ENCODE assay signal across 1 cellular context in the genomic region with DNA sequence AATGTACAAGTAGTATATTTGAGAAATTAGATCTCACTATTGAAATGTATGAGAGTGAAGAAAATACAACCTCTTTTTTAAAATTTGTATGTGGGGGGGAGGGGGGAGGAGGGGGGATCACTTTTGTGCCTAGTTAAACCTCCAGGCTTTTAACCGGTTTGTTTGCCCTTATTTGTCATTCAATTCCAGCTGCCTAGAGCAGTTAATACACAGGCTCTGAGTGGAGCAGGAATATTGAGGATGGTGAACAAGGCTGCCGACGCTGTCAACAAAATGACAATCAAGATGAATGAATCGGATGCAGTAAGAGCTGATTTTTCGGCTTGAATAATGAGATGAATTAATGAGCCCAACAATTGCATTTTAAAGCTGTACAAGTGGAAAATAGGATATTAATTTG.
TF ChIP-seq lines count a peak whose summit lies in the region.

No MANE protein-coding gene starts in this region.

TF ChIP-seq in SK-N-SH, 30 proteins besides CTCF, POLR2A, EP300 and RAD21 (continued from another document):
- TF ChIP-seq, protein P1, sequence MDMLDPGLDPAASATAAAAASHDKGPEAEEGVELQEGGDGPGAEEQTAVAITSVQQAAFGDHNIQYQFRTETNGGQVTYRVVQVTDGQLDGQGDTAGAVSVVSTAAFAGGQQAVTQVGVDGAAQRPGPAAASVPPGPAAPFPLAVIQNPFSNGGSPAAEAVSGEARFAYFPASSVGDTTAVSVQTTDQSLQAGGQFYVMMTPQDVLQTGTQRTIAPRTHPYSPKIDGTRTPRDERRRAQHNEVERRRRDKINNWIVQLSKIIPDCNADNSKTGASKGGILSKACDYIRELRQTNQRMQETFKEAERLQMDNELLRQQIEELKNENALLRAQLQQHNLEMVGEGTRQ (IDR thresholded peaks at IDR 0.05; ENCODE audit: borderline replicate concordance, low read depth, low read length): no peak
- no peak for TF ChIP-seq GABPA (IDR thresholded peaks at IDR 0.05; ENCODE audit: low read depth)
- TF ChIP-seq MAX (IDR thresholded peaks at IDR 0.05; ENCODE audit: low read depth): no peak
